9 cellular contexts compared by ENCODE assay signal in genomic region chr16:1723450-1724147, GRCh38. TPM values are rescaled to one million over a fixed set of nuclear protein-coding genes. Genes with fewer than 3 reads are reported as not detected.
DNase-seq lines count a peak whose midpoint lies in the region; ATAC-seq, FAIRE-seq and TF ChIP-seq lines count a peak whose summit lies in the region.
"Had no signal": no experiment of that assay in that cellular context is flagged by ENCODE, and none has a peak within 500 bp of the region (broad histone marks: within the 10 kb centered on the region; RNA-seq: fewer than 3 reads in every experiment).

No MANE protein-coding gene starts in this region.

- H3K27ac ChIP-seq in esophagus squamous epithelium (peak overlapping the region; percentile 64 to 84 (median 72)), neuronal stem cell (replicated peaks; ENCODE audit: low read length) (no peak overlapping the region)

- H3K9me3 ChIP-seq in MG63 = no peaks in the 10 kb centered on the region
- no peaks in the 10 kb centered on the region for H3K9me3 ChIP-seq in esophagus squamous epithelium
- peaks cover 0 to 2% of the 10 kb centered on the region in 2 donors for H3K9me3 ChIP-seq in neuronal stem cell (replicated peaks in 1 of 2; ENCODE audit: control insufficient read depth in 2 of 2, insufficient read depth in 1 of 2, low read depth in 1 of 2, low read length in 2 of 2)

- no peaks in the 10 kb centered on the region for H3K27me3 ChIP-seq in MG63
- H3K27me3 ChIP-seq in esophagus squamous epithelium = no peaks in the 10 kb centered on the region
- H3K27me3 ChIP-seq in neuronal stem cell (ENCODE audit: control insufficient read depth in 3 of 3, insufficient read depth in 3 of 3, low read depth in 1 of 3, low read length in 3 of 3) = no peaks in the 10 kb centered on the region

- H2AFZ ChIP-seq in neuronal stem cell (ENCODE audit: low read length) = no peak overlapping the region

- ATAC-seq in activated CD8-positive, alpha-beta T cell treated with anti-CD3 and anti-CD28 coated beads, Interleukin-2, amount 10 ng/mL, durations not matched to agents 7 days and 5 days = peak; percentile 43
- no peak for ATAC-seq in GM18517 (IDR thresholded peaks at IDR 0.05; ENCODE audit: unreplicated experiment)
- ATAC-seq in HG03460 (IDR thresholded peaks at IDR 0.05; ENCODE audit: unreplicated experiment) = no peak

- H4K8ac ChIP-seq in neuronal stem cell (ENCODE audit: low read depth, low read length) = no peak overlapping the region

- TF ChIP-seq CTCF in esophagus squamous epithelium (IDR thresholded peaks at IDR 0.05) = peak; percentile 45 to 84 (median 81)

- DNase-seq in MG63 (peak; percentile 38), esophagus squamous epithelium (lab: John Stamatoyannopoulos, UW) (no peak), neuronal stem cell (ENCODE audit: low spot score) (no peak)
- DNase-seq in activated CD8-positive, alpha-beta T cell treated with anti-CD3 and anti-CD28 coated beads, Interleukin-2, amount 10 ng/mL, durations not matched to agents 7 days and 5 days = peak; percentile 57

- H3K4me3 Mint-ChIP-seq in activated CD8-positive, alpha-beta T cell treated with anti-CD3 and anti-CD28 coated beads, Interleukin-2, amount 10 ng/mL, durations not matched to agents 7 days and 5 days = no peak overlapping the region
- H3K4me3 Mint-ChIP-seq: stimulated activated naive CD8-positive, alpha-beta T cell treated with anti-CD3 and anti-CD28 coated beads, Interleukin-15, Interleukin-2, amounts not matched to agents 100 ng/mL and 50 ng/mL, for 24 hours had no signal

- no peak overlapping the region for H2BK15ac ChIP-seq in neuronal stem cell (ENCODE audit: low read length)

- H2BK12ac ChIP-seq in neuronal stem cell (ENCODE audit: low read length) = peak overlapping the region; percentile 25

- intact Hi-C loops in esophagus squamous epithelium (cut with DNase I) = no loop called here

- H3K79me1 ChIP-seq in neuronal stem cell (ENCODE audit: low read depth, low read length) = peaks cover 8% of the 10 kb centered on the region

- H3K4me1 Mint-ChIP-seq in activated CD8-positive, alpha-beta T cell treated with anti-CD3 and anti-CD28 coated beads, Interleukin-2, amount 10 ng/mL, durations not matched to agents 7 days and 5 days (ENCODE audit: low read depth) = peaks cover 43% of the 10 kb centered on the region

- H3K4me1 ChIP-seq in esophagus squamous epithelium (peaks cover 19 to 49% (median 22%) of the 10 kb centered on the region in 3 donors), neuronal stem cell (ENCODE audit: control insufficient read depth in 2 of 2, insufficient read depth in 1 of 2, low read depth in 1 of 2, low read length in 2 of 2) (no peaks in the 10 kb centered on the region)

- no peak overlapping the region for H3K4me3 ChIP-seq in MG63
- H3K4me3 ChIP-seq in esophagus squamous epithelium = no peak overlapping the region
- H3K4me3 ChIP-seq in neuronal stem cell (ENCODE audit: low read length in 2 of 2) = no peak overlapping the region

- CTCF ChIA-PET in activated CD8-positive, alpha-beta T cell treated with anti-CD3 and anti-CD28 coated beads, Interleukin-2, amount 10 ng/mL, durations not matched to agents 7 days and 5 days (lab: Charles Lee) = interaction anchor here (0.8 to 2.2 kb wide), 12 partner anchors 9 to 360 kb away, joined by 3 to 13 read pairs (median 4); no protein-coding TSS in a partner anchor

- H3K4ac ChIP-seq in neuronal stem cell (ENCODE audit: low read length) = no peak overlapping the region

- no peak overlapping the region for H4K91ac ChIP-seq in neuronal stem cell (ENCODE audit: low read depth, low read length, poor library complexity)

- H2BK5ac ChIP-seq in neuronal stem cell (ENCODE audit: low read length) = no peak overlapping the region

- no peaks in the 10 kb centered on the region for H3K27me3 Mint-ChIP-seq in activated CD8-positive, alpha-beta T cell treated with anti-CD3 and anti-CD28 coated beads, Interleukin-2, amount 10 ng/mL, durations not matched to agents 7 days and 5 days (ENCODE audit: low read depth)
- H3K27me3 Mint-ChIP-seq: stimulated activated naive CD8-positive, alpha-beta T cell treated with anti-CD3 and anti-CD28 coated beads, Interleukin-15, Interleukin-2, amounts not matched to agents 100 ng/mL and 50 ng/mL, for 24 hours had no signal

- POLR2A ChIA-PET in activated CD8-positive, alpha-beta T cell treated with anti-CD3 and anti-CD28 coated beads, Interleukin-2, amount 10 ng/mL, durations not matched to agents 7 days and 5 days (lab: Charles Lee) = interaction anchor here (0.5 to 0.6 kb wide), 2 partner anchors 10 to 190 kb away, joined by 3 read pairs; no protein-coding TSS in a partner anchor

- H3K9ac ChIP-seq in neuronal stem cell (ENCODE audit: low read depth, low read length, poor library complexity) = no peak overlapping the region

- no peak overlapping the region for H3K23ac ChIP-seq in neuronal stem cell (ENCODE audit: low read depth, low read length, poor library complexity)

- peak; percentile 79 for FAIRE-seq in G401.6 (lab: Jason Lieb, UNC)

- no peaks in the 10 kb centered on the region for H3K9me3 Mint-ChIP-seq in activated CD8-positive, alpha-beta T cell treated with anti-CD3 and anti-CD28 coated beads, Interleukin-2, amount 10 ng/mL, durations not matched to agents 7 days and 5 days (ENCODE audit: insufficient read depth)
- H3K9me3 Mint-ChIP-seq: activated naive CD4-positive, alpha-beta T cell treated with anti-CD3 and anti-CD28 coated beads, Interleukin-2, amount 50 U/mL, for 72 hours; stimulated activated naive CD8-positive, alpha-beta T cell treated with anti-CD3 and anti-CD28 coated beads, Interleukin-15, Interleukin-2, amounts not matched to agents 100 ng/mL and 50 ng/mL, for 24 hours had no signal

- H2BK120ac ChIP-seq in neuronal stem cell (ENCODE audit: low read depth, low read length) = no peak overlapping the region

- 34 to 35% methylated on average over 4 to 6 of the region's 6 CpGs for WGBS in esophagus squamous epithelium, 2 donors
- WGBS in neuronal stem cell (ENCODE audit: extremely low coverage in 2 of 2, insufficient read length in 2 of 2, insufficient replicate concordance in 1 of 2), 2 donors = no CpG with 5 or more reads among the region's 6 CpGs

- H3K36me3 ChIP-seq in MG63 = peaks cover 39% of the 10 kb centered on the region
- H3K36me3 ChIP-seq in esophagus squamous epithelium = peaks cover 4 to 46% (median 25%) of the 10 kb centered on the region in 3 donors
- peaks cover 25 to 36% of the 10 kb centered on the region in 2 donors for H3K36me3 ChIP-seq in neuronal stem cell (replicated peaks in 1 of 2; ENCODE audit: control insufficient read depth in 2 of 2, insufficient read depth in 2 of 2, low read length in 2 of 2)

- H3K4me2 ChIP-seq in neuronal stem cell (ENCODE audit: insufficient read depth, low read length, poor library complexity, severe bottlenecking) = no peak overlapping the region

- no peak overlapping the region for H3K18ac ChIP-seq in neuronal stem cell (ENCODE audit: low read length)

- no peak overlapping the region for H2AK5ac ChIP-seq in neuronal stem cell (ENCODE audit: low read depth, low read length)

- H3K14ac ChIP-seq in neuronal stem cell (ENCODE audit: low read length) = no peak overlapping the region

- TF ChIP-seq POLR2A in esophagus squamous epithelium (IDR thresholded peaks at IDR 0.05) = no peak

- H3K36me3 Mint-ChIP-seq in activated CD8-positive, alpha-beta T cell treated with anti-CD3 and anti-CD28 coated beads, Interleukin-2, amount 10 ng/mL, durations not matched to agents 7 days and 5 days (ENCODE audit: low read depth) = peaks cover 5% of the 10 kb centered on the region
- H3K36me3 Mint-ChIP-seq: activated naive CD4-positive, alpha-beta T cell treated with anti-CD3 and anti-CD28 coated beads, Interleukin-2, amount 50 U/mL, for 72 hours had no signal

- peak overlapping the region; percentile 48 for H3K27ac Mint-ChIP-seq in activated CD8-positive, alpha-beta T cell treated with anti-CD3 and anti-CD28 coated beads, Interleukin-2, amount 10 ng/mL, durations not matched to agents 7 days and 5 days
- H3K27ac Mint-ChIP-seq: activated naive CD4-positive, alpha-beta T cell treated with anti-CD3 and anti-CD28 coated beads, Interleukin-2, amount 50 U/mL, for 72 hours; stimulated activated naive CD8-positive, alpha-beta T cell treated with anti-CD3 and anti-CD28 coated beads, Interleukin-15, Interleukin-2, amounts not matched to agents 100 ng/mL and 50 ng/mL, for 24 hours had no signal

RNA-seq across cellular contexts. Expression of gene MAPK8IP3, which starts 17.6 kb away (rescaled TPM):
- 13.4 and 31.1 TPM in 2 replicates for total RNA-seq in MG63 (2014; rRNA removed; shearing (Covaris generic); ENCODE audit: low replicate concordance)
- total RNA-seq in activated CD8-positive, alpha-beta T cell treated with anti-CD3 and anti-CD28 coated beads, Interleukin-2, amount 10 ng/mL, durations not matched to agents 7 days and 5 days = 10 to 100 TPM; 75.9 to 82.7 TPM
- 10 to 100 TPM in 3 of 4 donors, 1 to 10 TPM in 1; 8.6 to 37.6 (median 24.7) TPM for total RNA-seq in esophagus squamous epithelium
- 35.9 TPM for polyA plus RNA-seq in neuronal stem cell (2013, experiment 1 of 2)
- polyA plus RNA-seq in neuronal stem cell (2013, experiment 2 of 2) = 36.6 TPM

RNA-seq across cellular contexts. Expression of gene JPT2, which starts 45.5 kb away (rescaled TPM):
- 94.3 and 129 TPM in 2 replicates for total RNA-seq in MG63 (2014; rRNA removed; shearing (Covaris generic); ENCODE audit: low replicate concordance)
- total RNA-seq in activated CD8-positive, alpha-beta T cell treated with anti-CD3 and anti-CD28 coated beads, Interleukin-2, amount 10 ng/mL, durations not matched to agents 7 days and 5 days = 10 to 100 TPM; 56.1 to 61.7 TPM
- 10 to 100 TPM; 45.6 to 68.0 (median 48.6) TPM for total RNA-seq in esophagus squamous epithelium
- polyA plus RNA-seq in neuronal stem cell (2013, experiment 1 of 2) = 134 TPM
- polyA plus RNA-seq in neuronal stem cell (2013, experiment 2 of 2) = 135 TPM

RNA-seq across cellular contexts. Expression of gene NME3, which starts 47.7 kb away (rescaled TPM):
- 0.46 TPM in 1 of 2 replicates, not detected in the other for total RNA-seq in MG63 (2014; rRNA removed; shearing (Covaris generic); ENCODE audit: low replicate concordance)
- 10 to 100 TPM; 41.3 to 41.4 TPM for total RNA-seq in activated CD8-positive, alpha-beta T cell treated with anti-CD3 and anti-CD28 coated beads, Interleukin-2, amount 10 ng/mL, durations not matched to agents 7 days and 5 days
- 10 to 100 TPM; 30.2 to 57.1 (median 53.6) TPM for total RNA-seq in esophagus squamous epithelium
- 38.5 TPM for polyA plus RNA-seq in neuronal stem cell (2013, experiment 1 of 2)
- polyA plus RNA-seq in neuronal stem cell (2013, experiment 2 of 2) = 35.4 TPM

RNA-seq across cellular contexts. Expression of gene EME2, which starts 49.0 kb away (rescaled TPM):
- 3.3 and 6.6 TPM in 2 replicates for total RNA-seq in MG63 (2014; rRNA removed; shearing (Covaris generic); ENCODE audit: low replicate concordance)
- total RNA-seq in activated CD8-positive, alpha-beta T cell treated with anti-CD3 and anti-CD28 coated beads, Interleukin-2, amount 10 ng/mL, durations not matched to agents 7 days and 5 days = 10 to 100 TPM; 31.8 to 32.0 TPM
- 10 to 100 TPM in 2 of 4 donors, 1 to 10 TPM in 2; 8.8 to 14.4 (median 10.1) TPM for total RNA-seq in esophagus squamous epithelium
- polyA plus RNA-seq in neuronal stem cell (2013, experiment 1 of 2) = 3.6 TPM
- 3.3 TPM for polyA plus RNA-seq in neuronal stem cell (2013, experiment 2 of 2)

RNA-seq across cellular contexts. Expression of gene MRPS34, which starts 49.3 kb away (rescaled TPM):
- 225 and 308 TPM in 2 replicates for total RNA-seq in MG63 (2014; rRNA removed; shearing (Covaris generic); ENCODE audit: low replicate concordance)
- total RNA-seq in activated CD8-positive, alpha-beta T cell treated with anti-CD3 and anti-CD28 coated beads, Interleukin-2, amount 10 ng/mL, durations not matched to agents 7 days and 5 days = 100 to 1,000 TPM; 126 to 135 TPM
- 100 to 1,000 TPM in 3 of 4 donors, 10 to 100 TPM in 1; 89.5 to 158 (median 114) TPM for total RNA-seq in esophagus squamous epithelium
- 108 TPM for polyA plus RNA-seq in neuronal stem cell (2013, experiment 1 of 2)
- polyA plus RNA-seq in neuronal stem cell (2013, experiment 2 of 2) = 110 TPM

Comparison
In these comparisons a context has a peak if more than half of its experiments do, and no peak if none do; other contexts are left out.
1. DNase-seq: peak in MG63 (single experiment) and activated CD8-positive, alpha-beta T cell treated with anti-CD3 and anti-CD28 coated beads, Interleukin-2, amount 10 ng/mL, durations not matched to agents 7 days and 5 days (single experiment); none in esophagus squamous epithelium (single experiment) and neuronal stem cell (single experiment).
2. RNA of gene NME3, which starts 47.7 kb away (total RNA-seq): 30.2 to 57.1 TPM in esophagus squamous epithelium and 41.3 to 41.4 TPM in activated CD8-positive, alpha-beta T cell treated with anti-CD3 and anti-CD28 coated beads, Interleukin-2, amount 10 ng/mL, durations not matched to agents 7 days and 5 days; 0.46 TPM in MG63; every median in the first group is over 10 times any median in the second.